Comparison of ENCODE assay signal across 1 cellular context in the genomic region with DNA sequence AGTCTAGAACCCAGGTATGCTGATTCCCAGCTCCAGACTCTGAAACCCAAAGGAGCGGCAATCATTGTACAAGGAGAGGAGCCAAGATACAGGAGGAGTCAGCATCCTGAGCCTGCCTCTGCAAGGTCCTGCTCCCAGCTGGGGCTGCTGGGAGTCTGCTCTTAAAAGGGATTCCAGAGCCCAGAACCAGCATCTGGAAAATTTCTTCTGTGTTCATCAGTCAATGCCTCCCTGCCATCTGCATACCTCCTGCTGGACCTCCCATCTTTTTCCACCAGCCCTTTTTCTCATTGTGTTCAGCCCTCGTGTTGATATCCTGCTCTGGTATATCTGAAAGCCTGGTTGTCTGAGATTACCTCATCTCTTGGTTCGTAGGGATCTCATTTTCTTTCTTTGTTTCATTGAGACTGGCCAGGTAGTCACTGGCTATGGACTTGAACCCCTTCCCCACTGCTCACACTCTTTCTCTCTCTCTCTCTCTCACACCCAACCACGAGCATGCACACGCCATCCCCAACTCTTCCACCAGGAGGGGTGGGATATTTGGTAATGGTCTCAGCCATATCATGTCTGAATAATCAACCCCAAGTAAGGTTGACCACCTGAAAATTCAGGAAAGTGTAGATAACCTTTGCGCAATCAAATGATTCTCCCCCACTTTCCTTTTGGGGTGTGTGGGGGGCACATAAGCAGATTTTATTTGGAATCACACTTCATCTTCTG.
TF ChIP-seq lines count a peak whose summit lies in the region.

No MANE protein-coding gene starts in this region.

TF ChIP-seq in HCT116, 20 proteins besides CTCF, POLR2A, EP300 and RAD21 (continued from another document):
- no peak for TF ChIP-seq TCF7L2 (IDR thresholded peaks at IDR 0.05; ENCODE audit: borderline replicate concordance, extremely low read depth, insufficient read depth, insufficient read length)
- no peak for TF ChIP-seq CBX3 (IDR thresholded peaks at IDR 0.05; ENCODE audit: low read depth)
- TF ChIP-seq, protein P1, sequence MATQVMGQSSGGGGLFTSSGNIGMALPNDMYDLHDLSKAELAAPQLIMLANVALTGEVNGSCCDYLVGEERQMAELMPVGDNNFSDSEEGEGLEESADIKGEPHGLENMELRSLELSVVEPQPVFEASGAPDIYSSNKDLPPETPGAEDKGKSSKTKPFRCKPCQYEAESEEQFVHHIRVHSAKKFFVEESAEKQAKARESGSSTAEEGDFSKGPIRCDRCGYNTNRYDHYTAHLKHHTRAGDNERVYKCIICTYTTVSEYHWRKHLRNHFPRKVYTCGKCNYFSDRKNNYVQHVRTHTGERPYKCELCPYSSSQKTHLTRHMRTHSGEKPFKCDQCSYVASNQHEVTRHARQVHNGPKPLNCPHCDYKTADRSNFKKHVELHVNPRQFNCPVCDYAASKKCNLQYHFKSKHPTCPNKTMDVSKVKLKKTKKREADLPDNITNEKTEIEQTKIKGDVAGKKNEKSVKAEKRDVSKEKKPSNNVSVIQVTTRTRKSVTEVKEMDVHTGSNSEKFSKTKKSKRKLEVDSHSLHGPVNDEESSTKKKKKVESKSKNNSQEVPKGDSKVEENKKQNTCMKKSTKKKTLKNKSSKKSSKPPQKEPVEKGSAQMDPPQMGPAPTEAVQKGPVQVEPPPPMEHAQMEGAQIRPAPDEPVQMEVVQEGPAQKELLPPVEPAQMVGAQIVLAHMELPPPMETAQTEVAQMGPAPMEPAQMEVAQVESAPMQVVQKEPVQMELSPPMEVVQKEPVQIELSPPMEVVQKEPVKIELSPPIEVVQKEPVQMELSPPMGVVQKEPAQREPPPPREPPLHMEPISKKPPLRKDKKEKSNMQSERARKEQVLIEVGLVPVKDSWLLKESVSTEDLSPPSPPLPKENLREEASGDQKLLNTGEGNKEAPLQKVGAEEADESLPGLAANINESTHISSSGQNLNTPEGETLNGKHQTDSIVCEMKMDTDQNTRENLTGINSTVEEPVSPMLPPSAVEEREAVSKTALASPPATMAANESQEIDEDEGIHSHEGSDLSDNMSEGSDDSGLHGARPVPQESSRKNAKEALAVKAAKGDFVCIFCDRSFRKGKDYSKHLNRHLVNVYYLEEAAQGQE (IDR thresholded peaks at IDR 0.05; ENCODE audit: low read depth) = no peak
- no peak for TF ChIP-seq ZNF274 (IDR thresholded peaks at IDR 0.05; ENCODE audit: low read depth, low read length)
- TF ChIP-seq POLR2AphosphoS5 (IDR thresholded peaks at IDR 0.05; ENCODE audit: low read depth, low read length) = no peak
- TF ChIP-seq ZFX (IDR thresholded peaks at IDR 0.05) = no peak
- no peak for TF ChIP-seq EZH2 (IDR thresholded peaks at IDR 0.05)
- TF ChIP-seq, protein P2, sequence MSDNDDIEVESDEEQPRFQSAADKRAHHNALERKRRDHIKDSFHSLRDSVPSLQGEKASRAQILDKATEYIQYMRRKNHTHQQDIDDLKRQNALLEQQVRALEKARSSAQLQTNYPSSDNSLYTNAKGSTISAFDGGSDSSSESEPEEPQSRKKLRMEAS (IDR thresholded peaks at IDR 0.05) = no peak
